ENCODE assay signal across 1 cellular context in the genomic region with DNA sequence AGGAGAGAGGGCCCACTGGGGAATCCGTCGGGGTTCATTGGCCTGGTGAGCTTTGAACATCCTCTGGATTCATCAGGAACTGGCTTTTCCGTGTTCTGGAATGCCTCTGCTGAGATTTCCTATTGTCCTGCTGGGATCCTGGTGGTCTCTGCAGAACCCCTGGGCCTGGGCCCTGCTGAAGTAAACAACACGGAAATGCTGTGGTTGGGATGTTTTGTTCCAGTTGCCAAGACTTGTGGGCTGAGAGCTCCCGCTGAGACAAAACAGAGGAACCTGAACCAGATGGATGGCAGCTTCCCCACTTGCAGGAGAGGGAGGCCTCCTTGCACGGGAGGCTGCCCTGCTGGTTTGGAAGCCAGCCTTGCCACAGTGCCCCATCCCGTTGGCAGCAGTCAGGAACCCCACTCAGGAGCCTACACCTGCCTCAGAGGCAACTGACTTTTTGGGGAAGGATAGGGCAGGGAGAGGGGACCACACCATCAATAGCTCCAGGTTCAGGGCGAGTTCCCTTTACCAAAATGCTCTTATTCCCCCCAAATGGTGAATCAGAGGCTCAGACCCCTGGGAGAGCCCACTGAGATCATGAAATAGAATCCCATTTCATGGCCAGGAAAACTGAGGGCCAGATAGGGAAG.
TF ChIP-seq lines count a peak whose summit lies in the region.

No MANE protein-coding gene starts in this region.

TF ChIP-seq in GM23338, 12 proteins besides CTCF, POLR2A, EP300 and RAD21 (continued from another document):
- TF ChIP-seq NANOG (IDR thresholded peaks at IDR 0.05; ENCODE audit: borderline replicate concordance) (no peak), ZNF331 (CRISPR knock-in tag; IDR thresholded peaks at IDR 0.05; ENCODE audit: low read depth) (no peak), JUNB (IDR thresholded peaks at IDR 0.05; ENCODE audit: unreplicated experiment) (no peak), EZH2 (IDR thresholded peaks at IDR 0.05; ENCODE audit: low read depth, unreplicated experiment) (no peak)
- TF ChIP-seq, protein P1, sequence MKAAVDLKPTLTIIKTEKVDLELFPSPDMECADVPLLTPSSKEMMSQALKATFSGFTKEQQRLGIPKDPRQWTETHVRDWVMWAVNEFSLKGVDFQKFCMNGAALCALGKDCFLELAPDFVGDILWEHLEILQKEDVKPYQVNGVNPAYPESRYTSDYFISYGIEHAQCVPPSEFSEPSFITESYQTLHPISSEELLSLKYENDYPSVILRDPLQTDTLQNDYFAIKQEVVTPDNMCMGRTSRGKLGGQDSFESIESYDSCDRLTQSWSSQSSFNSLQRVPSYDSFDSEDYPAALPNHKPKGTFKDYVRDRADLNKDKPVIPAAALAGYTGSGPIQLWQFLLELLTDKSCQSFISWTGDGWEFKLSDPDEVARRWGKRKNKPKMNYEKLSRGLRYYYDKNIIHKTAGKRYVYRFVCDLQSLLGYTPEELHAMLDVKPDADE (IDR thresholded peaks at IDR 0.05) = no peak
- TF ChIP-seq, protein P2, sequence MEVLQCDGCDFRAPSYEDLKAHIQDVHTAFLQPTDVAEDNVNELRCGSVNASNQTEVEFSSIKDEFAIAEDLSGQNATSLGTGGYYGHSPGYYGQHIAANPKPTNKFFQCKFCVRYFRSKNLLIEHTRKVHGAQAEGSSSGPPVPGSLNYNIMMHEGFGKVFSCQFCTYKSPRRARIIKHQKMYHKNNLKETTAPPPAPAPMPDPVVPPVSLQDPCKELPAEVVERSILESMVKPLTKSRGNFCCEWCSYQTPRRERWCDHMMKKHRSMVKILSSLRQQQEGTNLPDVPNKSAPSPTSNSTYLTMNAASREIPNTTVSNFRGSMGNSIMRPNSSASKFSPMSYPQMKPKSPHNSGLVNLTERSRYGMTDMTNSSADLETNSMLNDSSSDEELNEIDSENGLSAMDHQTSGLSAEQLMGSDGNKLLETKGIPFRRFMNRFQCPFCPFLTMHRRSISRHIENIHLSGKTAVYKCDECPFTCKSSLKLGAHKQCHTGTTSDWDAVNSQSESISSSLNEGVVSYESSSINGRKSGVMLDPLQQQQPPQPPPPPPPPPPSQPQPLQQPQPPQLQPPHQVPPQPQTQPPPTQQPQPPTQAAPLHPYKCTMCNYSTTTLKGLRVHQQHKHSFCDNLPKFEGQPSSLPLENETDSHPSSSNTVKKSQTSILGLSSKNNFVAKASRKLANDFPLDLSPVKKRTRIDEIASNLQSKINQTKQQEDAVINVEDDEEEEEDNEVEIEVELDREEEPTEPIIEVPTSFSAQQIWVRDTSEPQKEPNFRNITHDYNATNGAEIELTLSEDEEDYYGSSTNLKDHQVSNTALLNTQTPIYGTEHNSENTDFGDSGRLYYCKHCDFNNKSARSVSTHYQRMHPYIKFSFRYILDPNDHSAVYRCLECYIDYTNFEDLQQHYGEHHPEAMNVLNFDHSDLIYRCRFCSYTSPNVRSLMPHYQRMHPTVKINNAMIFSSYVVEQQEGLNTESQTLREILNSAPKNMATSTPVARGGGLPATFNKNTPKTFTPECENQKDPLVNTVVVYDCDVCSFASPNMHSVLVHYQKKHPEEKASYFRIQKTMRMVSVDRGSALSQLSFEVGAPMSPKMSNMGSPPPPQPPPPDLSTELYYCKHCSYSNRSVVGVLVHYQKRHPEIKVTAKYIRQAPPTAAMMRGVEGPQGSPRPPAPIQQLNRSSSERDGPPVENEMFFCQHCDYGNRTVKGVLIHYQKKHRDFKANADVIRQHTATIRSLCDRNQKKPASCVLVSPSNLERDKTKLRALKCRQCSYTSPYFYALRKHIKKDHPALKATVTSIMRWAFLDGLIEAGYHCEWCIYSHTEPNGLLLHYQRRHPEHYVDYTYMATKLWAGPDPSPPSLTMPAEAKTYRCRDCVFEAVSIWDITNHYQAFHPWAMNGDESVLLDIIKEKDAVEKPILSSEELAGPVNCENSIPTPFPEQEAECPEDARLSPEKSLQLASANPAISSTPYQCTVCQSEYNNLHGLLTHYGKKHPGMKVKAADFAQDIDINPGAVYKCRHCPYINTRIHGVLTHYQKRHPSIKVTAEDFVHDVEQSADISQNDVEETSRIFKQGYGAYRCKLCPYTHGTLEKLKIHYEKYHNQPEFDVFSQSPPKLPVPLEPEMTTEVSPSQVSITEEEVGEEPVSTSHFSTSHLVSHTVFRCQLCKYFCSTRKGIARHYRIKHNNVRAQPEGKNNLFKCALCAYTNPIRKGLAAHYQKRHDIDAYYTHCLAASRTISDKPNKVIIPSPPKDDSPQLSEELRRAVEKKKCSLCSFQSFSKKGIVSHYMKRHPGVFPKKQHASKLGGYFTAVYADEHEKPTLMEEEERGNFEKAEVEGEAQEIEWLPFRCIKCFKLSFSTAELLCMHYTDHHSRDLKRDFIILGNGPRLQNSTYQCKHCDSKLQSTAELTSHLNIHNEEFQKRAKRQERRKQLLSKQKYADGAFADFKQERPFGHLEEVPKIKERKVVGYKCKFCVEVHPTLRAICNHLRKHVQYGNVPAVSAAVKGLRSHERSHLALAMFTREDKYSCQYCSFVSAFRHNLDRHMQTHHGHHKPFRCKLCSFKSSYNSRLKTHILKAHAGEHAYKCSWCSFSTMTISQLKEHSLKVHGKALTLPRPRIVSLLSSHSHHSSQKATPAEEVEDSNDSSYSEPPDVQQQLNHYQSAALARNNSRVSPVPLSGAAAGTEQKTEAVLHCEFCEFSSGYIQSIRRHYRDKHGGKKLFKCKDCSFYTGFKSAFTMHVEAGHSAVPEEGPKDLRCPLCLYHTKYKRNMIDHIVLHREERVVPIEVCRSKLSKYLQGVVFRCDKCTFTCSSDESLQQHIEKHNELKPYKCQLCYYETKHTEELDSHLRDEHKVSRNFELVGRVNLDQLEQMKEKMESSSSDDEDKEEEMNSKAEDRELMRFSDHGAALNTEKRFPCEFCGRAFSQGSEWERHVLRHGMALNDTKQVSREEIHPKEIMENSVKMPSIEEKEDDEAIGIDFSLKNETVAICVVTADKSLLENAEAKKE (CRISPR knock-in tag; IDR thresholded peaks at IDR 0.05) = no peak
TF ChIP-seq in GM23338: peak in this region for 0.
